Comparison of ENCODE assay signal across 20 cellular contexts in genomic region chr7:121187676-121188075, GRCh38.
DNase-seq lines count a peak whose midpoint lies in the region; ATAC-seq and TF ChIP-seq lines count a peak whose summit lies in the region.
"Had no signal": no experiment of that assay in that cellular context is flagged by ENCODE, and none has a peak within 500 bp of the region (broad histone marks: within the 10 kb centered on the region; RNA-seq: fewer than 3 reads in every experiment).

No MANE protein-coding gene starts in this region.

- H3K4me1 Mint-ChIP-seq in Calu3 (ENCODE audit: low read depth, unreplicated experiment), result peaks cover 8% of the 10 kb centered on the region
- H3K4me1 Mint-ChIP-seq in memory B cell, result peaks cover 17% of the 10 kb centered on the region
- H3K4me1 Mint-ChIP-seq: activated CD4-positive, alpha-beta T cell treated with anti-CD3 and anti-CD28 coated beads, Interleukin-2, amount 10 ng/mL, durations not matched to agents 24 days and 14 days had no signal

- TF ChIP-seq CTCF in Calu3 (IDR thresholded peaks at IDR 0.05; ENCODE audit: unreplicated experiment) (no peak), choroid plexus epithelial cell (conservative IDR thresholded peaks at IDR 0.05; ENCODE audit: low read depth, low read length) (no peak), WERI-Rb-1 (IDR thresholded peaks at IDR 0.05; ENCODE audit: low read depth, low read length) (no peak)

- BruUV-seq in Calu3 (replicated peaks; lab: Mats Ljungman, UMichigan), result no TSS peak

- DNase-seq in Calu3, result no peak
- peak; percentile 34 for DNase-seq in LoVo (ENCODE audit: low spot score)
- peak; percentile 43 for DNase-seq in choroid plexus epithelial cell (ENCODE audit: low read depth)
- no peak for DNase-seq in memory B cell (ENCODE audit: low spot score in 2 of 2)
- DNase-seq in SHP77 treated with DMSO at 0.1 percent for 48 hours (lab: John Stamatoyannopoulos, UW), result no peak
- no peak for DNase-seq in DMS 273 treated with DMSO at 0.1 percent for 48 hours (lab: John Stamatoyannopoulos, UW)
- no peak for DNase-seq in WERI-Rb-1
- DNase-seq in mesenteric fat pad (ENCODE audit: low spot score), result no peak
- DNase-seq: activated CD4-positive, alpha-beta T cell treated with anti-CD3 and anti-CD28 coated beads, Interleukin-2, amount 10 ng/mL, durations not matched to agents 24 days and 14 days; activated T-cell treated with anti-CD3 and anti-CD28 coated beads for 4 hours; DMS79; effector memory CD4-positive, alpha-beta T cell; glutamatergic neuron; Kasumi-1; stimulated activated naive CD4-positive, alpha-beta T cell had no signal

- H3K9me3 ChIP-seq in WERI-Rb-1 (ENCODE audit: severe bottlenecking), result no peaks in the 10 kb centered on the region

- no peak overlapping the region for H3K4me3 Mint-ChIP-seq in Calu3 (ENCODE audit: low read depth, unreplicated experiment)
- no peak overlapping the region for H3K4me3 Mint-ChIP-seq in memory B cell
- H3K4me3 Mint-ChIP-seq: activated CD4-positive, alpha-beta T cell treated with anti-CD3 and anti-CD28 coated beads, Interleukin-2, amount 10 ng/mL, durations not matched to agents 24 days and 14 days; activated naive CD8-positive, alpha-beta T cell; T-helper 2 cell treated with Interferon-gamma antibody and Interleukin-4, amounts not matched to agents 5 μg/mL and 100 μg/mL, for 36 hours had no signal

- no peak for ATAC-seq in memory B cell (ENCODE audit: low read depth)
- ATAC-seq: Right ventricle myocardium inferior had no signal

- H3K27me3 ChIP-seq in WERI-Rb-1 (ENCODE audit: insufficient read depth, low read depth, severe bottlenecking), result no peaks in the 10 kb centered on the region

- H3K36me3 Mint-ChIP-seq in Calu3 (ENCODE audit: insufficient read depth, unreplicated experiment) (no peaks in the 10 kb centered on the region), memory B cell (peaks cover 18% of the 10 kb centered on the region)
- H3K36me3 Mint-ChIP-seq: activated naive CD8-positive, alpha-beta T cell had no signal

- intact Hi-C loops in Calu3 (cut with micrococcal nuclease; ENCODE audit: unreplicated experiment), result no loop called here

- H3K36me3 ChIP-seq in WERI-Rb-1, result no peaks in the 10 kb centered on the region

- H3K27me3 Mint-ChIP-seq in Calu3 (ENCODE audit: unreplicated experiment) (no peaks in the 10 kb centered on the region), memory B cell (no peaks in the 10 kb centered on the region)

- no peak overlapping the region for H3K27ac ChIP-seq in WERI-Rb-1
- H3K27ac ChIP-seq: HL-60, skin epidermis had no signal

- peaks cover 7% of the 10 kb centered on the region for H3K9me3 Mint-ChIP-seq in Calu3 (ENCODE audit: low read depth, unreplicated experiment)
- H3K9me3 Mint-ChIP-seq in memory B cell, result peaks cover 9% of the 10 kb centered on the region

- CTCF ChIA-PET in Calu3 (lab: Charles Lee), result no interaction called here

- H3K27ac Mint-ChIP-seq in Calu3 (ENCODE audit: unreplicated experiment) (peak overlapping the region; percentile 45), memory B cell (peak overlapping the region; percentile 38)
- H3K27ac Mint-ChIP-seq: activated CD4-positive, alpha-beta T cell treated with anti-CD3 and anti-CD28 coated beads, Interleukin-2, amount 10 ng/mL, durations not matched to agents 24 days and 14 days; activated naive CD8-positive, alpha-beta T cell; T-helper 2 cell treated with Interferon-gamma antibody and Interleukin-4, amounts not matched to agents 5 μg/mL and 100 μg/mL, for 36 hours had no signal

- H3K4me3 ChIP-seq in choroid plexus epithelial cell (ENCODE audit: low read depth, low read length) (no peak overlapping the region), WERI-Rb-1 (ENCODE audit: low read depth, low read length) (no peak overlapping the region)
- H3K4me3 ChIP-seq: skin epidermis had no signal

Comparison
In these comparisons a context has a peak if more than half of its experiments do, and no peak if none do; other contexts are left out.
1. DNase-seq: peak in LoVo (single experiment) and choroid plexus epithelial cell (single experiment); none in Calu3 (single experiment), memory B cell (0 of 2), SHP77 treated with DMSO at 0.1 percent for 48 hours (single experiment), DMS 273 treated with DMSO at 0.1 percent for 48 hours (single experiment), WERI-Rb-1 (single experiment) and mesenteric fat pad (single experiment).